Comparison of ENCODE assay signal across 8 cellular contexts in the genomic region with DNA sequence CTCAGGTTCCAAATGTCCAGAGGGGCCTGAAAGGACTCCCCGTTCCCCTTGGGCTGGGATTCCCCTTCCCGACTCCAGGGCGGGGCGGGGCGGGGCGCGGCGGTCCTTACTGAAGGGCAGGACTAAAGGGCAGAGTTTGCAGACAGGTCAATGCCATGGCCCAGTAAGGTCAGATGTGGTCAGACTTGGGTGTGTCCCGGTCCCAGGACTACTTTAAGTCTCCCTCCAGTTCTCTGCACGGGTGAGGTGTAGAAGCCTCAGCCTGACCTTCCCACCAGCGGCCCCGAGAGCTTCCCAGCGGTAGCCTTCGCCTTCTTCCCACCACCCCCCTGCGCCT. TPM values are rescaled to one million over a fixed set of nuclear protein-coding genes. Genes with fewer than 3 reads are reported as not detected.
DNase-seq lines count a peak whose midpoint lies in the region; ATAC-seq, FAIRE-seq and TF ChIP-seq lines count a peak whose summit lies in the region.

No MANE protein-coding gene starts in this region.

- DNase-seq in body of pancreas (peak; percentile 59 to 62 (median 62)), keratinocyte (ENCODE audit: low read depth, low spot score) (no peak), cortex of kidney (lab: John Stamatoyannopoulos, UW) (no peak)
- DNase-seq in stimulated activated CD4-positive, alpha-beta T cell treated with anti-CD3 and anti-CD28 coated beads, Interleukin-2, amount 100 ng/mL, for 24 hours, result peak; percentile 53 to 56

- no peaks in the 10 kb centered on the region for H4K20me1 ChIP-seq in keratinocyte (ENCODE audit: control insufficient read depth, extremely low read depth, insufficient read depth, low read length)

- H3K9me1 ChIP-seq in keratinocyte (ENCODE audit: control insufficient read depth, extremely low read depth, insufficient read depth, low read length), result no peaks in the 10 kb centered on the region

- intact Hi-C loops in body of pancreas (cut with DNase I), result no loop called here

- H3K79me2 ChIP-seq in keratinocyte (ENCODE audit: control insufficient read depth, insufficient read depth, low read length), result peaks cover 7% of the 10 kb centered on the region

- peak overlapping the region; percentile 97 for H3K4me2 ChIP-seq in keratinocyte (ENCODE audit: control insufficient read depth, extremely low read depth, insufficient read depth, low read depth, low read length)

- no peak for TF ChIP-seq POLR2A in body of pancreas (IDR thresholded peaks at IDR 0.05)

- WGBS in body of pancreas, 2 donors, result 0 to 1% methylated on average over 10 to 14 of the region's 15 CpGs

- H3K4me3 ChIP-seq in body of pancreas (peak overlapping the region; percentile 20 to 33), keratinocyte (ENCODE audit: control insufficient read depth in 2 of 3, extremely low read depth in 1 of 3, insufficient read depth in 2 of 3, low read depth in 1 of 3, low read length in 3 of 3) (peak overlapping the region; percentile 67 to 85 (median 79))

- H3K27me3 ChIP-seq in body of pancreas, result no peaks in the 10 kb centered on the region
- H3K27me3 ChIP-seq in keratinocyte (ENCODE audit: control insufficient read depth, extremely low read depth, insufficient read depth, low read length), result no peaks in the 10 kb centered on the region

- H3K27ac ChIP-seq in body of pancreas (peak overlapping the region; percentile 97 to 100 (median 100)), keratinocyte (ENCODE audit: control insufficient read depth, insufficient read depth, low read length) (peak overlapping the region; percentile 95)

- peaks cover 30% of the 10 kb centered on the region for H3K4me1 ChIP-seq in body of pancreas
- peaks cover 29% of the 10 kb centered on the region for H3K4me1 ChIP-seq in keratinocyte (ENCODE audit: control insufficient read depth, extremely low read depth, insufficient read depth, low read length)

- FAIRE-seq in keratinocyte (lab: Jason Lieb, UNC), result no peak

- H3K36me3 ChIP-seq in body of pancreas (replicated peaks in 1 of 2; ENCODE audit: insufficient read depth in 1 of 2, low read depth in 2 of 2) (no peaks in the 10 kb centered on the region), keratinocyte (ENCODE audit: control insufficient read depth in 2 of 2, extremely low read depth in 1 of 2, insufficient read depth in 2 of 2, low read length in 2 of 2) (peaks cover 0 to 3% of the 10 kb centered on the region in 2 experiments)

- peak overlapping the region; percentile 83 for H2AFZ ChIP-seq in keratinocyte (ENCODE audit: control insufficient read depth, low read length)

- TF ChIP-seq CTCF in body of pancreas (IDR thresholded peaks at IDR 0.05) (no peak), keratinocyte (optimal IDR thresholded peaks at IDR 0.05 in 1 of 3, IDR thresholded peaks at IDR 0.05 in 1 of 3, conservative IDR thresholded peaks at IDR 0.05 in 1 of 3; ENCODE audit: extremely low read depth in 1 of 3, insufficient read depth in 2 of 3, low read length in 3 of 3) (no peak)

- dilution Hi-C loops in keratinocyte (cut with MboI; ENCODE audit: extremely low pct_ligation_motif_present, low sequenced_read_pairs), result no loop called here

- H3K9me3 ChIP-seq in body of pancreas (no peaks in the 10 kb centered on the region), keratinocyte (ENCODE audit: control insufficient read depth, low read depth, low read length) (no peaks in the 10 kb centered on the region)

- peak; percentile 7 for ATAC-seq in GM21717 (IDR thresholded peaks at IDR 0.05; ENCODE audit: unreplicated experiment)
- ATAC-seq in SK-N-SH treated with all-trans-retinoic acid at 6 μM for 48 hours, result peak; percentile 2
- no peak for ATAC-seq in body of pancreas
- no peak for ATAC-seq in GM19397 (IDR thresholded peaks at IDR 0.05; ENCODE audit: unreplicated experiment)
- ATAC-seq in HG03135 (IDR thresholded peaks at IDR 0.05; ENCODE audit: unreplicated experiment), result no peak

- peak overlapping the region; percentile 97 for H3K9ac ChIP-seq in keratinocyte (ENCODE audit: control insufficient read depth, extremely low read depth, insufficient read depth, low read length)

TF ChIP-seq in SK-N-SH treated with all-trans-retinoic acid at 6 μM for 48 hours, 23 proteins besides CTCF, POLR2A, EP300 and RAD21:
- no peak for TF ChIP-seq ZFP3 (CRISPR knock-in tag; IDR thresholded peaks at IDR 0.05)
- no peak for TF ChIP-seq SNAI2 (CRISPR knock-in tag; IDR thresholded peaks at IDR 0.05)
- no peak for TF ChIP-seq RARB (CRISPR knock-in tag; IDR thresholded peaks at IDR 0.05)
TF ChIP-seq in SK-N-SH treated with all-trans-retinoic acid at 6 μM for 48 hours: peak in this region for 0.

RNA-seq across cellular contexts. Expression of a gene that starts 0.5 kb away (rescaled TPM):
- total RNA-seq in body of pancreas, result 10 to 100 TPM in 1 of 2 donors, 1 to 10 TPM in 1; 7.5 to 20.1 TPM
- 1.0 to 1.6 TPM (median 1.4 TPM) in 3 replicates for polyA plus RNA-seq in keratinocyte
- 8.2 TPM for polyA plus RNA-seq in keratinocyte (2011; ENCODE audit: low read depth)
- polyA plus RNA-seq in keratinocyte (2011; cell fraction: cytosol; rRNA removed), result 1.0 and 1.6 TPM in 2 replicates
- 11.7 and 18.0 TPM in 2 replicates for polyA plus RNA-seq in keratinocyte (2011; cell fraction: nucleus; rRNA removed)
- 9.1 and 12.5 TPM in 2 replicates for polyA plus RNA-seq in keratinocyte (2012; ENCODE audit: low replicate concordance)
- 2.3 to 8.4 TPM (median 5.9 TPM) in 3 replicates for polyA minus RNA-seq in keratinocyte
- polyA minus RNA-seq in keratinocyte (2011; cell fraction: cytosol; rRNA and poly(A)+ RNA removed), result 4.0 TPM
- polyA minus RNA-seq in keratinocyte (2011; cell fraction: nucleus; rRNA and poly(A)+ RNA removed), result 18.1 and 23.6 TPM in 2 replicates

RNA-seq across cellular contexts. Expression of a gene that starts 20.3 kb away (rescaled TPM):
- 10 to 100 TPM in 1 of 2 donors, 1 to 10 TPM in 1; 6.0 to 16.2 TPM for total RNA-seq in body of pancreas
- polyA plus RNA-seq in keratinocyte, result 0.14 to 0.45 TPM (median 0.24 TPM) in 3 replicates
- polyA plus RNA-seq in keratinocyte (2011; ENCODE audit: low read depth), result not detected
- polyA plus RNA-seq in keratinocyte (2011; cell fraction: cytosol; rRNA removed), result 0.09 and 0.16 TPM in 2 replicates
- polyA plus RNA-seq in keratinocyte (2011; cell fraction: nucleus; rRNA removed), result 2.1 and 3.6 TPM in 2 replicates
- 0.36 and 1.5 TPM in 2 replicates for polyA plus RNA-seq in keratinocyte (2012; ENCODE audit: low replicate concordance)
- polyA minus RNA-seq in keratinocyte, result not detected in 3 replicates
- not detected for polyA minus RNA-seq in keratinocyte (2011; cell fraction: cytosol; rRNA and poly(A)+ RNA removed)
- polyA minus RNA-seq in keratinocyte (2011; cell fraction: nucleus; rRNA and poly(A)+ RNA removed), result 2.6 TPM in 1 of 2 replicates, not detected in the other

RNA-seq across cellular contexts. Expression of a gene that starts 22.8 kb away (rescaled TPM):
- 10 to 100 TPM; 25.7 to 50.1 TPM for total RNA-seq in body of pancreas
- polyA plus RNA-seq in keratinocyte, result 41.0 to 130 TPM (median 70.9 TPM) in 3 replicates
- 31.0 TPM for polyA plus RNA-seq in keratinocyte (2011; ENCODE audit: low read depth)
- polyA plus RNA-seq in keratinocyte (2011; cell fraction: cytosol; rRNA removed), result 30.0 and 56.4 TPM in 2 replicates
- polyA plus RNA-seq in keratinocyte (2011; cell fraction: nucleus; rRNA removed), result 21.9 and 22.5 TPM in 2 replicates
- polyA plus RNA-seq in keratinocyte (2012; ENCODE audit: low replicate concordance), result 51.7 and 115 TPM in 2 replicates
- polyA minus RNA-seq in keratinocyte, result 11.5 to 53.1 TPM (median 28.6 TPM) in 3 replicates
- polyA minus RNA-seq in keratinocyte (2011; cell fraction: cytosol; rRNA and poly(A)+ RNA removed), result 221 TPM
- polyA minus RNA-seq in keratinocyte (2011; cell fraction: nucleus; rRNA and poly(A)+ RNA removed), result 8.3 and 23.7 TPM in 2 replicates

RNA-seq across cellular contexts. Expression of a gene that starts 23.3 kb away (rescaled TPM):
- 10 to 100 TPM in 1 of 2 donors, 1 to 10 TPM in 1; 5.7 to 16.5 TPM for total RNA-seq in body of pancreas
- 9.0 to 14.8 TPM (median 12.4 TPM) in 3 replicates for polyA plus RNA-seq in keratinocyte
- 3.5 TPM for polyA plus RNA-seq in keratinocyte (2011; ENCODE audit: low read depth)
- 7.8 and 10.9 TPM in 2 replicates for polyA plus RNA-seq in keratinocyte (2011; cell fraction: cytosol; rRNA removed)
- 15.4 and 19.2 TPM in 2 replicates for polyA plus RNA-seq in keratinocyte (2011; cell fraction: nucleus; rRNA removed)
- polyA plus RNA-seq in keratinocyte (2012; ENCODE audit: low replicate concordance), result 6.5 and 9.8 TPM in 2 replicates
- 6.2 to 12.7 TPM (median 6.7 TPM) in 3 replicates for polyA minus RNA-seq in keratinocyte
- polyA minus RNA-seq in keratinocyte (2011; cell fraction: cytosol; rRNA and poly(A)+ RNA removed), result 9.8 TPM
- 5.5 and 9.0 TPM in 2 replicates for polyA minus RNA-seq in keratinocyte (2011; cell fraction: nucleus; rRNA and poly(A)+ RNA removed)

RNA-seq across cellular contexts. Expression of a gene that starts 54.1 kb away (rescaled TPM):
- 10 to 100 TPM; 53.7 to 69.9 TPM for total RNA-seq in body of pancreas
- polyA plus RNA-seq in keratinocyte, result 27.8 to 30.1 TPM (median 28.1 TPM) in 3 replicates
- 19.1 TPM for polyA plus RNA-seq in keratinocyte (2011; ENCODE audit: low read depth)
- polyA plus RNA-seq in keratinocyte (2011; cell fraction: cytosol; rRNA removed), result 21.7 and 36.9 TPM in 2 replicates
- 110 and 113 TPM in 2 replicates for polyA plus RNA-seq in keratinocyte (2011; cell fraction: nucleus; rRNA removed)
- 21.0 and 81.2 TPM in 2 replicates for polyA plus RNA-seq in keratinocyte (2012; ENCODE audit: low replicate concordance)
- 51.0 to 122 TPM (median 65.2 TPM) in 3 replicates for polyA minus RNA-seq in keratinocyte
- 83.5 TPM for polyA minus RNA-seq in keratinocyte (2011; cell fraction: cytosol; rRNA and poly(A)+ RNA removed)
- 50.3 and 60.0 TPM in 2 replicates for polyA minus RNA-seq in keratinocyte (2011; cell fraction: nucleus; rRNA and poly(A)+ RNA removed)

Comparison
In these comparisons a context has a peak if more than half of its experiments do, and no peak if none do; other contexts are left out.
1. ATAC-seq: peak in GM21717 (single experiment) and SK-N-SH treated with all-trans-retinoic acid at 6 μM for 48 hours (single experiment); none in body of pancreas (single experiment), GM19397 (single experiment) and HG03135 (single experiment).
2. DNase-seq: peak in body of pancreas (4 of 4) and stimulated activated CD4-positive, alpha-beta T cell treated with anti-CD3 and anti-CD28 coated beads, Interleukin-2, amount 100 ng/mL, for 24 hours (2 of 2); none in keratinocyte (single experiment) and cortex of kidney (single experiment).